ENCODE assay signal across 28 cellular contexts in genomic region chr18:28606686-28607085, GRCh38.
"Had no signal": no experiment of that assay in that cellular context is flagged by ENCODE, and none has a peak within 500 bp of the region (broad histone marks: within the 10 kb centered on the region; RNA-seq: fewer than 3 reads in every experiment).

No MANE protein-coding gene starts in this region.

- H3K4me2 ChIP-seq: SK-N-SH had no signal

- H3K9me3 ChIP-seq: adrenal gland, body of pancreas, breast epithelium, Peyer's patch, SJSA1, SK-N-SH had no signal

- H3K27me3 ChIP-seq: adrenal gland, body of pancreas, breast epithelium, Peyer's patch, SJSA1 had no signal

- H3K9me2 ChIP-seq: SK-N-SH had no signal

- H3K4me3 ChIP-seq: adrenal gland, body of pancreas, breast epithelium, Peyer's patch, SJSA1 had no signal

- DNase-seq: activated CD4-positive, alpha-beta T cell treated with anti-CD3 and anti-CD28 coated beads, Interleukin-2, amount 10 ng/mL, durations not matched to agents 24 days and 14 days; activated CD4-positive, alpha-beta T cell treated with anti-CD3 and anti-CD28 coated beads, Interleukin-2, amount 50 U/mL, for 48 hours; activated CD8-positive, alpha-beta T cell treated with anti-CD3 and anti-CD28 coated beads, Interleukin-2, amount 10 ng/mL, durations not matched to agents 7 days and 5 days; activated gamma-delta T cell; activated naive CD4-positive, alpha-beta T cell treated with Interleukin-2 at 50 U/mL for 16 hours; activated naive CD8-positive, alpha-beta T cell treated with anti-CD3 and anti-CD28 coated beads, Interleukin-2, amount 10 ng/mL, durations not matched to agents 7 days and 5 days; activated T-cell treated with anti-CD3 and anti-CD28 coated beads, Interleukin-2, amount 50 U/mL, for 24 hours; adrenal gland; body of pancreas; caudate nucleus; cerebellar nuclear complex; NCI-H1105; NCI-H1417 treated with DMSO at 0.1 percent for 48 hours; NCI-H187 treated with DMSO at 0.1 percent for 48 hours; NCI-H2081; NCI-H2171 treated with DMSO at 0.1 percent for 48 hours; NCI-H2227 treated with DMSO at 0.1 percent for 48 hours; NCI-H446; NCI-H524; NCI-H69; NCI-H82; PC-3; Peyer's patch; RPMI8226; SHP77 treated with DMSO at 0.1 percent for 48 hours; SK-N-SH had no signal

- H3K9ac ChIP-seq: SK-N-SH had no signal

- H3K27ac ChIP-seq: adrenal gland, body of pancreas, breast epithelium, Peyer's patch, SJSA1 had no signal

- H3K36me3 ChIP-seq: adrenal gland, breast epithelium, Peyer's patch, SJSA1 had no signal

- H3K4me1 ChIP-seq: adrenal gland, body of pancreas, breast epithelium, Peyer's patch, SJSA1 had no signal
